ENCODE assay signal across 17 cellular contexts in genomic region chr1:230090194-230090711, GRCh38. TPM values are rescaled to one million over a fixed set of nuclear protein-coding genes. Genes with fewer than 3 reads are reported as not detected.
DNase-seq lines count a peak whose midpoint lies in the region; ATAC-seq, FAIRE-seq and TF ChIP-seq lines count a peak whose summit lies in the region.
"Had no signal": no experiment of that assay in that cellular context is flagged by ENCODE, and none has a peak within 500 bp of the region (broad histone marks: within the 10 kb centered on the region; RNA-seq: fewer than 3 reads in every experiment).

No MANE protein-coding gene starts in this region.

- TF ChIP-seq CTCF in astrocyte (IDR thresholded peaks at IDR 0.05; ENCODE audit: insufficient read depth, low read depth, low read length) (no peak), upper lobe of right lung (IDR thresholded peaks at IDR 0.05) (no peak)

- peaks cover 58% of the 10 kb centered on the region for H3K4me1 ChIP-seq in astrocyte (ENCODE audit: insufficient read depth, low read length)
- H3K4me1 ChIP-seq in upper lobe of right lung, result peaks cover 27% of the 10 kb centered on the region

- H3K36me3 Mint-ChIP-seq in activated CD4-positive, alpha-beta T cell treated with anti-CD3 and anti-CD28 coated beads, Interleukin-2, amount 10 ng/mL, durations not matched to agents 24 days and 14 days (ENCODE audit: low read depth), result peaks cover 27% of the 10 kb centered on the region
- H3K36me3 Mint-ChIP-seq in astrocyte (ENCODE audit: low read depth, unreplicated experiment), result peaks cover 22% of the 10 kb centered on the region

- FAIRE-seq in astrocyte (lab: Jason Lieb, UNC), result peak; percentile 73

- H3K27ac ChIP-seq in astrocyte (ENCODE audit: low read depth, low read length) (peak overlapping the region; percentile 87), upper lobe of right lung (no peak overlapping the region)
- H3K27ac ChIP-seq: 22Rv1, prostate gland had no signal

- H2AFZ ChIP-seq in astrocyte (ENCODE audit: low read depth, low read length), result no peak overlapping the region

- no peaks in the 10 kb centered on the region for H3K27me3 ChIP-seq in astrocyte (ENCODE audit: insufficient read depth, low read length)
- no peaks in the 10 kb centered on the region for H3K27me3 ChIP-seq in upper lobe of right lung

- peaks cover 36% of the 10 kb centered on the region for H3K4me1 Mint-ChIP-seq in activated CD4-positive, alpha-beta T cell treated with anti-CD3 and anti-CD28 coated beads, Interleukin-2, amount 10 ng/mL, durations not matched to agents 24 days and 14 days
- H3K4me1 Mint-ChIP-seq in astrocyte (ENCODE audit: low read depth, unreplicated experiment), result peaks cover 72% of the 10 kb centered on the region

- no peaks in the 10 kb centered on the region for H3K9me3 Mint-ChIP-seq in activated CD4-positive, alpha-beta T cell treated with anti-CD3 and anti-CD28 coated beads, Interleukin-2, amount 10 ng/mL, durations not matched to agents 24 days and 14 days
- H3K9me3 Mint-ChIP-seq in astrocyte (ENCODE audit: unreplicated experiment), result no peaks in the 10 kb centered on the region
- H3K9me3 Mint-ChIP-seq: dendritic cell treated with granulocyte-macrophage colony-stimulating factor and Interleukin-4, amounts not matched to agents 40 ng/mL and 50 ng/mL, for 4 days; memory B cell had no signal

- DNase-seq in activated CD4-positive, alpha-beta T cell treated with anti-CD3 and anti-CD28 coated beads, Interleukin-2, amount 10 ng/mL, durations not matched to agents 24 days and 14 days, result no peak
- no peak for DNase-seq in activated CD4-positive, alpha-beta T cell treated with anti-CD3 and anti-CD28 coated beads for 1 hour
- peak; percentile 89 for DNase-seq in astrocyte (ENCODE audit: low read depth)
- DNase-seq in kidney glomerular epithelial cell (lab: John Stamatoyannopoulos, UW), result peak; percentile 32
- DNase-seq in upper lobe of right lung, result no peak
- DNase-seq in NK-92 (lab: John Stamatoyannopoulos, UW; ENCODE audit: unreplicated experiment), result no peak
- DNase-seq: activated CD4-positive, alpha-beta T cell treated with anti-CD3 and anti-CD28 coated beads, Interleukin-2, amount 50 U/mL, for 1 hour; activated naive CD4-positive, alpha-beta T cell; DMS53; hypothalamus; stimulated activated CD4-positive, alpha-beta T cell treated with anti-CD3 and anti-CD28 coated beads, Interleukin-4, amount 100 ng/mL, for 4 hours had no signal

- H3K27ac Mint-ChIP-seq in activated CD4-positive, alpha-beta T cell treated with anti-CD3 and anti-CD28 coated beads, Interleukin-2, amount 10 ng/mL, durations not matched to agents 24 days and 14 days, result peak overlapping the region; percentile 31
- peak overlapping the region; percentile 98 for H3K27ac Mint-ChIP-seq in astrocyte (ENCODE audit: unreplicated experiment)
- H3K27ac Mint-ChIP-seq: dendritic cell treated with granulocyte-macrophage colony-stimulating factor and Interleukin-4, amounts not matched to agents 40 ng/mL and 50 ng/mL, for 4 days; memory B cell had no signal

- H3K9ac ChIP-seq in astrocyte (ENCODE audit: low read length), result peak overlapping the region; percentile 65

- peak overlapping the region; percentile 81 for H3K4me2 ChIP-seq in astrocyte (ENCODE audit: low read length)

- H3K79me2 ChIP-seq in astrocyte (ENCODE audit: insufficient read depth, low read length), result peaks cover 84% of the 10 kb centered on the region

- H3K36me3 ChIP-seq in astrocyte (ENCODE audit: insufficient read depth, low read length) (peaks cover 2% of the 10 kb centered on the region), upper lobe of right lung (no peaks in the 10 kb centered on the region)
- H3K36me3 ChIP-seq: prostate gland had no signal

- H3K4me3 ChIP-seq in astrocyte (ENCODE audit: insufficient read depth, low read depth, low read length) (no peak overlapping the region), upper lobe of right lung (no peak overlapping the region)
- H3K4me3 ChIP-seq: prostate gland had no signal

- H3K4me3 Mint-ChIP-seq in activated CD4-positive, alpha-beta T cell treated with anti-CD3 and anti-CD28 coated beads, Interleukin-2, amount 10 ng/mL, durations not matched to agents 24 days and 14 days, result no peak overlapping the region
- no peak overlapping the region for H3K4me3 Mint-ChIP-seq in astrocyte (ENCODE audit: unreplicated experiment)
- H3K4me3 Mint-ChIP-seq: dendritic cell treated with granulocyte-macrophage colony-stimulating factor and Interleukin-4, amounts not matched to agents 40 ng/mL and 50 ng/mL, for 4 days; memory B cell had no signal

- intact Hi-C loops in activated CD4-positive, alpha-beta T cell treated with anti-CD3 and anti-CD28 coated beads, Interleukin-2, amount 10 ng/mL, durations not matched to agents 24 days and 14 days (cut with micrococcal nuclease), result no loop called here
- intact Hi-C loops in upper lobe of right lung (cut with DNase I), result no loop called here

- H4K20me1 ChIP-seq in astrocyte (ENCODE audit: insufficient read depth, low read length), result peaks cover 13% of the 10 kb centered on the region

- ATAC-seq in upper lobe of right lung, result peak; percentile 47
- no peak for ATAC-seq in HG03565 (IDR thresholded peaks at IDR 0.05; ENCODE audit: unreplicated experiment)
- no peak for ATAC-seq in GM21423 (IDR thresholded peaks at IDR 0.05; ENCODE audit: unreplicated experiment)

- H3K27me3 Mint-ChIP-seq in activated CD4-positive, alpha-beta T cell treated with anti-CD3 and anti-CD28 coated beads, Interleukin-2, amount 10 ng/mL, durations not matched to agents 24 days and 14 days, result no peaks in the 10 kb centered on the region
- H3K27me3 Mint-ChIP-seq in astrocyte (ENCODE audit: low read depth, unreplicated experiment), result no peaks in the 10 kb centered on the region
- H3K27me3 Mint-ChIP-seq: dendritic cell treated with granulocyte-macrophage colony-stimulating factor and Interleukin-4, amounts not matched to agents 40 ng/mL and 50 ng/mL, for 4 days; memory B cell had no signal

- H3K9me3 ChIP-seq in astrocyte (ENCODE audit: insufficient read depth, low read depth, low read length) (no peaks in the 10 kb centered on the region), upper lobe of right lung (no peaks in the 10 kb centered on the region)
- H3K9me3 ChIP-seq: prostate gland had no signal

RNA-seq across cellular contexts. Expression of gene GALNT2, which starts 23.2 kb away (rescaled TPM):
- 68.5 and 72.4 TPM in 2 replicates for total RNA-seq in activated CD4-positive, alpha-beta T cell treated with anti-CD3 and anti-CD28 coated beads, Interleukin-2, amount 10 ng/mL, durations not matched to agents 24 days and 14 days
- total RNA-seq in astrocyte (507 and 634 TPM in 2 replicates), upper lobe of right lung (55.1 TPM)

Comparison
In these comparisons a context has a peak if more than half of its experiments do, and no peak if none do; other contexts are left out.
1. DNase-seq: peak in astrocyte (single experiment) and kidney glomerular epithelial cell (single experiment); none in activated CD4-positive, alpha-beta T cell treated with anti-CD3 and anti-CD28 coated beads, Interleukin-2, amount 10 ng/mL, durations not matched to agents 24 days and 14 days (single experiment), activated CD4-positive, alpha-beta T cell treated with anti-CD3 and anti-CD28 coated beads for 1 hour (single experiment), upper lobe of right lung (single experiment) and NK-92 (single experiment).